Comparison of ENCODE assay signal across 22 cellular contexts in the genomic region with DNA sequence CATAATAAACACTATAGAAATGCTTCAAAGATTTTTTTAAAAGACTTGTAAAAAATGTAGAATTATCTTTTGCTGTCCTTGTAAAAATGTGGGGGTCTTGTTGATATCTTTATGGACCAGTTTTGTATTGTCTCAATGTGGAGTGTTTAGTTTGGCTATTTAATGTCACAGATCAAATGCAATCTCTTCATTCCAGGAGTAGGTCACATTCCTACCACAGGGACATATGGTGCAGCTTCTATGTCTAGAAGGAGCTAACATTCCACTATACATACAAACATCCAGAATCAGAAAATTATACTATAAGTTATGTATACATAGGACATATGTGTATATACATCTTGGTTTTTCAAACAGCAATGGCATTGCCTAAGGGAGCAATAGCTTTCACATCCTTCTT.
DNase-seq lines count a peak whose midpoint lies in the region; ATAC-seq and TF ChIP-seq lines count a peak whose summit lies in the region.
"Had no signal": no experiment of that assay in that cellular context is flagged by ENCODE, and none has a peak within 500 bp of the region (broad histone marks: within the 10 kb centered on the region; RNA-seq: fewer than 3 reads in every experiment).

No MANE protein-coding gene starts in this region.

- H3K27ac ChIP-seq in IMR-90 (ENCODE audit: insufficient read depth, low read length) (no peak overlapping the region), smooth muscle cell (ENCODE audit: low read depth) (no peak overlapping the region)
- no peak overlapping the region for H3K27ac ChIP-seq in CD8-positive, alpha-beta T cell (ENCODE audit: low read depth, low read length)
- H3K27ac ChIP-seq: BLaER1 treated with 17β-estradiol and CSF1 and Interleukin-3, amounts not matched to agents 10 nM and 100 nM; HL-60 had no signal

- no peaks in the 10 kb centered on the region for H3K9me3 ChIP-seq in Caco-2
- no peaks in the 10 kb centered on the region for H3K9me3 ChIP-seq in IMR-90 (ENCODE audit: control insufficient read depth, insufficient read depth, low read length)
- no peaks in the 10 kb centered on the region for H3K9me3 ChIP-seq in smooth muscle cell (replicated peaks; ENCODE audit: low read depth)
- no peaks in the 10 kb centered on the region for H3K9me3 ChIP-seq in CD8-positive, alpha-beta T cell (ENCODE audit: low read length)

- in situ Hi-C loops in IMR-90 (cut with MboI; ENCODE audit: low sequenced_read_pairs), result no loop called here

- no peak for DNase-seq in Caco-2
- DNase-seq in IMR-90, result no peak
- DNase-seq in epithelial cell of proximal tubule (ENCODE audit: low read depth), result no peak
- no peak for DNase-seq in smooth muscle cell (lab: John Stamatoyannopoulos, UW; ENCODE audit: unreplicated experiment)
- no peak for DNase-seq in CD8-positive, alpha-beta T cell
- no peak for DNase-seq in stimulated activated naive CD8-positive, alpha-beta T cell treated with anti-CD3 and anti-CD28 coated beads, Interleukin-15, Interleukin-2, amounts not matched to agents 100 U/mL and 50 U/mL, for 24 hours
- DNase-seq: CD4-positive, alpha-beta memory T cell; EL; GF-D8; KG1; NCI-H1092; NCI-H1436 treated with DMSO at 0.1 percent for 48 hours; NCI-H1930; NCI-H226; NCI-H524; NCI-H774; PC-3; Right ventricle myocardium superior; SW 1271 had no signal

- H3K4me2 ChIP-seq in IMR-90 (ENCODE audit: low read depth, low read length), result no peak overlapping the region
- H3K4me2 ChIP-seq in smooth muscle cell, result no peak overlapping the region
- H3K4me2 ChIP-seq: BLaER1 treated with 17β-estradiol and CSF1 and Interleukin-3, amounts not matched to agents 10 nM and 100 nM had no signal

- H3K9me3 Mint-ChIP-seq in Caco-2 (ENCODE audit: unreplicated experiment), result no peaks in the 10 kb centered on the region
- no peaks in the 10 kb centered on the region for H3K9me3 Mint-ChIP-seq in CD8-positive, alpha-beta T cell

- dilution Hi-C loops in IMR-90 (cut with HindIII; ENCODE audit: low sequenced_read_pairs, unreplicated experiment), result no loop called here

- H3K4ac ChIP-seq in IMR-90 (ENCODE audit: low read depth, low read length), result no peak overlapping the region

- H3K56ac ChIP-seq in IMR-90 (ENCODE audit: extremely low read depth, insufficient read depth, low read length), result no peak overlapping the region

- no peak for TF ChIP-seq POLR2A in IMR-90 (IDR thresholded peaks at IDR 0.05; ENCODE audit: low read depth, low read length)

- no peak overlapping the region for H2AK5ac ChIP-seq in IMR-90 (ENCODE audit: low read depth, low read length)

- H2BK20ac ChIP-seq in IMR-90 (ENCODE audit: low read depth, low read length), result no peak overlapping the region

- H4K8ac ChIP-seq in IMR-90 (ENCODE audit: low read depth in 2 of 2, low read length in 2 of 2), result no peak overlapping the region

- H2BK5ac ChIP-seq in IMR-90 (ENCODE audit: low read depth, low read length, poor library complexity, severe bottlenecking), result no peak overlapping the region

- peaks cover 3% of the 10 kb centered on the region for H3K9me1 ChIP-seq in IMR-90 (ENCODE audit: insufficient read depth, low read length)

- H3K9ac ChIP-seq in IMR-90 (ENCODE audit: low read depth, low read length) (no peak overlapping the region), smooth muscle cell (ENCODE audit: low read depth) (no peak overlapping the region)
- H3K9ac ChIP-seq: BLaER1 treated with 17β-estradiol and CSF1 and Interleukin-3, amounts not matched to agents 10 nM and 100 nM had no signal

- ATAC-seq in IMR-90 (ENCODE audit: low read depth) (no peak), GM19351 (IDR thresholded peaks at IDR 0.05; ENCODE audit: unreplicated experiment) (no peak)
- no peak for ATAC-seq in CD8-positive, alpha-beta T cell
- no peak for ATAC-seq in stimulated activated naive CD8-positive, alpha-beta T cell treated with anti-CD3 and anti-CD28 coated beads, Interleukin-15, Interleukin-2, amounts not matched to agents 100 U/mL and 50 U/mL, for 24 hours
- ATAC-seq: PC-3 had no signal

- H3K79me1 ChIP-seq in IMR-90 (ENCODE audit: low read depth in 1 of 2, low read length in 2 of 2), result no peaks in the 10 kb centered on the region

- no peak for TF ChIP-seq CTCF in Caco-2 (IDR thresholded peaks at IDR 0.05; ENCODE audit: insufficient read depth in 1 of 2, low read depth in 1 of 2, low read length in 1 of 2, severe bottlenecking in 1 of 2, unreplicated experiment in 1 of 2)
- TF ChIP-seq CTCF in IMR-90 (conservative IDR thresholded peaks at IDR 0.05; ENCODE audit: low read depth, low read length), result peak; percentile 30
- peak; percentile 16 for TF ChIP-seq CTCF in epithelial cell of proximal tubule (conservative IDR thresholded peaks at IDR 0.05; ENCODE audit: low read depth, low read length)
- peak; percentile 16 for TF ChIP-seq CTCF in smooth muscle cell (IDR thresholded peaks at IDR 0.05; ENCODE audit: borderline replicate concordance, insufficient read depth, poor library complexity, severe bottlenecking)
- no peak for TF ChIP-seq CTCF in CD8-positive, alpha-beta T cell (IDR thresholded peaks at IDR 0.05)

- peak overlapping the region; percentile 83 for H3K4me3 Mint-ChIP-seq in Caco-2 (ENCODE audit: unreplicated experiment)
- no peak overlapping the region for H3K4me3 Mint-ChIP-seq in CD8-positive, alpha-beta T cell
- H3K4me3 Mint-ChIP-seq: CD4-positive, alpha-beta memory T cell had no signal

- no peak overlapping the region for H3K14ac ChIP-seq in IMR-90 (replicated peaks; ENCODE audit: low read depth, low read length)

- H4K5ac ChIP-seq in IMR-90 (ENCODE audit: low read depth, low read length), result no peak overlapping the region

- peaks cover 46% of the 10 kb centered on the region for H3K36me3 Mint-ChIP-seq in Caco-2 (ENCODE audit: insufficient read depth, unreplicated experiment)
- H3K36me3 Mint-ChIP-seq in CD8-positive, alpha-beta T cell, result no peaks in the 10 kb centered on the region
- H3K36me3 Mint-ChIP-seq: CD4-positive, alpha-beta memory T cell had no signal

- H2BK15ac ChIP-seq in IMR-90 (ENCODE audit: low read depth, low read length), result no peak overlapping the region

- H3F3A ChIP-seq in smooth muscle cell (ENCODE audit: low read depth), result no peaks in the 10 kb centered on the region

- POLR2A ChIA-PET in Caco-2 (lab: Charles Lee), result no interaction called here
- POLR2A ChIA-PET in IMR-90 (lab: Charles Lee; ENCODE audit: unreplicated experiment), result no interaction called here
- POLR2A ChIA-PET in CD8-positive, alpha-beta T cell (lab: Charles Lee), result no interaction called here

- no peak overlapping the region for H2AFZ ChIP-seq in IMR-90 (replicated peaks; ENCODE audit: low read length, poor library complexity)
- no peak overlapping the region for H2AFZ ChIP-seq in smooth muscle cell (ENCODE audit: low read depth)

- H4K91ac ChIP-seq in IMR-90 (ENCODE audit: insufficient read depth, low read depth, low read length), result no peak overlapping the region

- H3K36me3 ChIP-seq in Caco-2 (ENCODE audit: control insufficient read depth, insufficient read depth, low read length), result no peaks in the 10 kb centered on the region
- no peaks in the 10 kb centered on the region for H3K36me3 ChIP-seq in IMR-90 (ENCODE audit: control insufficient read depth, insufficient read depth, low read length)
- H3K36me3 ChIP-seq in smooth muscle cell (ENCODE audit: low read depth), result no peaks in the 10 kb centered on the region
- H3K36me3 ChIP-seq in CD8-positive, alpha-beta T cell (ENCODE audit: insufficient read depth, low read length), result no peaks in the 10 kb centered on the region
- H3K36me3 ChIP-seq: BLaER1 treated with 17β-estradiol and CSF1 and Interleukin-3, amounts not matched to agents 10 nM and 100 nM had no signal

- no peak overlapping the region for H3K23ac ChIP-seq in IMR-90 (ENCODE audit: low read depth, low read length)

- intact Hi-C loops in Caco-2 (cut with micrococcal nuclease; ENCODE audit: unreplicated experiment) (loop anchor here (5.0 to 10.0 kb wide), 3 partner anchors 154 to 391 kb away; no protein-coding TSS in a partner anchor), IMR-90 (cut with micrococcal nuclease) (no loop called here)
- intact Hi-C loops in CD8-positive, alpha-beta T cell (cut with DNase I, micrococcal nuclease), result no loop called here

- H3K4me3 ChIP-seq in Caco-2 (ENCODE audit: low read depth, low read length) (no peak overlapping the region), IMR-90 (ENCODE audit: insufficient read depth, low read depth, low read length) (no peak overlapping the region), epithelial cell of proximal tubule (ENCODE audit: low read depth, low read length) (no peak overlapping the region), smooth muscle cell (no peak overlapping the region)
- no peak overlapping the region for H3K4me3 ChIP-seq in CD8-positive, alpha-beta T cell (ENCODE audit: low read depth, low read length)
- H3K4me3 ChIP-seq: BLaER1 treated with 17β-estradiol and CSF1 and Interleukin-3, amounts not matched to agents 10 nM and 100 nM had no signal

- BruUV-seq in Caco-2 (replicated peaks; lab: Mats Ljungman, UMichigan) (no TSS peak), IMR-90 (replicated peaks; lab: Mats Ljungman, UMichigan) (no TSS peak)

- H3K27me3 Mint-ChIP-seq in Caco-2 (ENCODE audit: insufficient read depth, unreplicated experiment), result no peaks in the 10 kb centered on the region
- H3K27me3 Mint-ChIP-seq in CD8-positive, alpha-beta T cell (ENCODE audit: low read depth), result no peaks in the 10 kb centered on the region
- H3K27me3 Mint-ChIP-seq: CD4-positive, alpha-beta memory T cell had no signal

- H3K4me1 Mint-ChIP-seq in Caco-2 (ENCODE audit: low read depth, unreplicated experiment), result peaks cover 22% of the 10 kb centered on the region
- no peaks in the 10 kb centered on the region for H3K4me1 Mint-ChIP-seq in CD8-positive, alpha-beta T cell (ENCODE audit: low read depth)
- H3K4me1 Mint-ChIP-seq: CD4-positive, alpha-beta memory T cell had no signal

- H3K18ac ChIP-seq in IMR-90 (ENCODE audit: low read depth, low read length), result no peak overlapping the region

- no peak for TF ChIP-seq RAD21 in IMR-90 (IDR thresholded peaks at IDR 0.05; ENCODE audit: low read length)

- no peaks in the 10 kb centered on the region for H4K20me1 ChIP-seq in IMR-90 (ENCODE audit: insufficient read depth, low read length)
- H4K20me1 ChIP-seq in smooth muscle cell (ENCODE audit: low read depth), result no peaks in the 10 kb centered on the region
- H4K20me1 ChIP-seq: BLaER1 treated with 17β-estradiol and CSF1 and Interleukin-3, amounts not matched to agents 10 nM and 100 nM had no signal

- no peaks in the 10 kb centered on the region for H3K79me2 ChIP-seq in smooth muscle cell (ENCODE audit: low read depth)

- peak overlapping the region; percentile 42 for H3K27ac Mint-ChIP-seq in Caco-2 (ENCODE audit: unreplicated experiment)
- no peak overlapping the region for H3K27ac Mint-ChIP-seq in CD8-positive, alpha-beta T cell
- H3K27ac Mint-ChIP-seq: CD4-positive, alpha-beta memory T cell had no signal

- H3K4me1 ChIP-seq in Caco-2 (peaks cover 51% of the 10 kb centered on the region), IMR-90 (ENCODE audit: control insufficient read depth, insufficient read depth, low read length) (peaks cover 3% of the 10 kb centered on the region), smooth muscle cell (ENCODE audit: low read depth) (peaks cover 7% of the 10 kb centered on the region)
- no peaks in the 10 kb centered on the region for H3K4me1 ChIP-seq in CD8-positive, alpha-beta T cell (ENCODE audit: insufficient read depth, low read length)

- no peak overlapping the region for H2AK9ac ChIP-seq in IMR-90 (replicated peaks; ENCODE audit: low read depth, low read length, poor library complexity)

- CTCF ChIA-PET in Caco-2 (lab: Charles Lee), result interaction anchor here (0.6 kb wide), 1 partner anchor 9 kb away, joined by 3 read pairs; no protein-coding TSS in a partner anchor
- CTCF ChIA-PET in IMR-90 (lab: Yijun Ruan, JAX), result interaction anchor here (1.2 kb wide), 1 partner anchor 9 kb away, joined by 3 read pairs; no protein-coding TSS in a partner anchor
- CTCF ChIA-PET in CD8-positive, alpha-beta T cell (lab: Charles Lee), result no interaction called here

- H2BK120ac ChIP-seq in IMR-90 (ENCODE audit: low read depth, low read length), result no peak overlapping the region

- H3K27me3 ChIP-seq in Caco-2 (replicated peaks; ENCODE audit: control insufficient read depth, insufficient read depth, low read length) (no peaks in the 10 kb centered on the region), IMR-90 (ENCODE audit: control insufficient read depth, insufficient read depth, low read length) (peaks cover 3% of the 10 kb centered on the region), smooth muscle cell (ENCODE audit: low read depth) (no peaks in the 10 kb centered on the region)
- no peaks in the 10 kb centered on the region for H3K27me3 ChIP-seq in CD8-positive, alpha-beta T cell (ENCODE audit: insufficient read depth, low read length)
- H3K27me3 ChIP-seq: BLaER1 treated with 17β-estradiol and CSF1 and Interleukin-3, amounts not matched to agents 10 nM and 100 nM had no signal

Comparison
In these comparisons a context has a peak if more than half of its experiments do, and no peak if none do; other contexts are left out.
1. CTCF ChIP-seq: peak in IMR-90 (single experiment), epithelial cell of proximal tubule (single experiment) and smooth muscle cell (single experiment); none in Caco-2 (0 of 2) and CD8-positive, alpha-beta T cell (single experiment).